37 cellular contexts compared by ENCODE assay signal in the genomic region with DNA sequence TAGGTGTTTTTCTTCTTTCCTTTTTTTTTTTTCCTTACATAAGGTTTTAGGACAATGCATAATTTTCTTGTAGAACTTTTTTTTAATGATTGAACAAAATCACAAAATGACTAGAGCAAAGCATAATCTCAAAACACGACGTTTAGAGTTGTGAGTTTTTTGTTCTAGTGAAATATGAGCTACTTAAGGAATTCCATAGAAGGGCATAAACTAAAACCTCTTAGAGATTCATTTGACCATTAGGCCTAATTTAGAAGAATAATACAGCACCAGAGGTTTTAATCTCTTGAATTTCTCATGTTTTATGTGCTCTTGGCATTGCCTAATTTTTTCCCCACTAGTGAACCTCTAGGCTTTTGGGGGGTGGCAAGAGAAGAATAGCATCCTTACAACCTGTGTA.
"Had no signal": no experiment of that assay in that cellular context is flagged by ENCODE, and none has a peak within 500 bp of the region (broad histone marks: within the 10 kb centered on the region; RNA-seq: fewer than 3 reads in every experiment).

No MANE protein-coding gene starts in this region.

- H3K4me3 ChIP-seq: adrenal gland, ascending aorta, body of pancreas, breast epithelium, cardiac muscle cell had no signal

- H3K9me3 ChIP-seq: adrenal gland, ascending aorta, breast epithelium had no signal

- H3K4me3 Mint-ChIP-seq: activated naive CD4-positive, alpha-beta T cell treated with anti-CD3 and anti-CD28 coated beads for 36 hours; activated naive CD4-positive, alpha-beta T cell treated with anti-CD3 and anti-CD28 coated beads, Interleukin-2, amount 10 ng/mL, durations not matched to agents 7 days and 5 days; activated naive CD4-positive, alpha-beta T cell treated with anti-CD3 and anti-CD28 coated beads, Interleukin-2, amount 50 U/mL, for 24 hours; activated naive CD8-positive, alpha-beta T cell; activated naive CD8-positive, alpha-beta T cell treated with anti-CD3 and anti-CD28 coated beads for 36 hours; activated naive CD8-positive, alpha-beta T cell treated with anti-CD3 and anti-CD28 coated beads, Interleukin-2, amount 10 ng/mL, durations not matched to agents 7 days and 5 days; activated naive CD8-positive, alpha-beta T cell treated with anti-CD3 and anti-CD28 coated beads, Interleukin-2, amount 50 U/mL, for 24 hours; activated T-cell treated with anti-CD3 and anti-CD28 coated beads, Interleukin-2, amount 50 U/mL, for 24 hours; activated T-cell treated with anti-CD3 and anti-CD28 coated beads, Interleukin-2, amount 50 U/mL, for 4 hours; activated T-cell treated with anti-CD3 and anti-CD28 coated beads, Interleukin-2, amount 50 U/mL, for 72 hours; activated T-helper 1 cell treated with anti-CD3 and anti-CD28 coated beads, Interleukin-12 subunit alpha, Interleukin-12 subunit beta, Interleukin-2, Interleukin-4 antibody, amounts not matched to agents 30 ng/mL and 10 ng/mL and 1 ng/mL, durations not matched to agents 14 hours and 24 hours and 36 hours; activated T-helper 17 cell treated with anti-CD3 and anti-CD28 coated beads, Interleukin-2, amount 50 U/mL, for 72 hours; central memory CD8-positive, alpha-beta T cell had no signal

- H3K27ac Mint-ChIP-seq: activated naive CD4-positive, alpha-beta T cell treated with anti-CD3 and anti-CD28 coated beads for 36 hours; activated naive CD4-positive, alpha-beta T cell treated with anti-CD3 and anti-CD28 coated beads, Interleukin-2, amount 10 ng/mL, durations not matched to agents 7 days and 5 days; activated naive CD4-positive, alpha-beta T cell treated with anti-CD3 and anti-CD28 coated beads, Interleukin-2, amount 50 U/mL, for 24 hours; activated naive CD4-positive, alpha-beta T cell treated with anti-CD3 and anti-CD28 coated beads, Interleukin-2, amount 50 U/mL, for 72 hours; activated naive CD8-positive, alpha-beta T cell; activated naive CD8-positive, alpha-beta T cell treated with anti-CD3 and anti-CD28 coated beads for 36 hours; activated naive CD8-positive, alpha-beta T cell treated with anti-CD3 and anti-CD28 coated beads, Interleukin-2, amount 10 ng/mL, durations not matched to agents 7 days and 5 days; activated naive CD8-positive, alpha-beta T cell treated with anti-CD3 and anti-CD28 coated beads, Interleukin-2, amount 50 U/mL, for 24 hours; activated T-cell treated with anti-CD3 and anti-CD28 coated beads, Interleukin-2, amount 50 U/mL, for 24 hours; activated T-cell treated with anti-CD3 and anti-CD28 coated beads, Interleukin-2, amount 50 U/mL, for 72 hours; activated T-helper 1 cell treated with anti-CD3 and anti-CD28 coated beads, Interleukin-12 subunit alpha, Interleukin-12 subunit beta, Interleukin-2, Interleukin-4 antibody, amounts not matched to agents 30 ng/mL and 10 ng/mL and 1 ng/mL, durations not matched to agents 14 hours and 24 hours and 36 hours; activated T-helper 17 cell treated with anti-CD3 and anti-CD28 coated beads, Interleukin-2, amount 50 U/mL, for 72 hours; activated T-helper 2 cell treated with anti-CD3 and anti-CD28 coated beads, Interferon-gamma antibody, Interleukin-2, Interleukin-4, amounts not matched to agents 10 μg/mL and 5 μg/mL and 100 μg/mL, durations not matched to agents 14 hours and 24 hours and 36 hours had no signal

- DNase-seq: activated effector memory CD4-positive, alpha-beta T cell treated with anti-CD3 and anti-CD28 coated beads, Interleukin-2, amount 50 U/mL, for 16 hours; activated effector memory CD4-positive, alpha-beta T cell treated with Interleukin-2 at 50 U/mL for 16 hours; activated gamma-delta T cell; activated gamma-delta T cell treated with Interleukin-2 at 50 U/mL for 16 hours; activated naive CD4-positive, alpha-beta T cell; activated naive CD4-positive, alpha-beta T cell treated with anti-CD3 and anti-CD28 coated beads for 36 hours; activated naive CD4-positive, alpha-beta T cell treated with anti-CD3 and anti-CD28 coated beads, Interleukin-2, amount 10 ng/mL, durations not matched to agents 7 days and 5 days; activated naive CD4-positive, alpha-beta T cell treated with anti-CD3 and anti-CD28 coated beads, Interleukin-2, amount 50 U/mL, for 16 hours; activated naive CD4-positive, alpha-beta T cell treated with Interleukin-2 at 50 U/mL for 16 hours; activated naive CD8-positive, alpha-beta T cell treated with anti-CD3 and anti-CD28 coated beads for 36 hours; activated naive CD8-positive, alpha-beta T cell treated with anti-CD3 and anti-CD28 coated beads, Interleukin-2, amount 10 ng/mL, durations not matched to agents 7 days and 5 days; activated naive CD8-positive, alpha-beta T cell treated with anti-CD3 and anti-CD28 coated beads, Interleukin-2, amount 50 U/mL, for 24 hours; activated T-cell treated with anti-CD3 and anti-CD28 coated beads, Interleukin-2, amount 50 U/mL, for 1 hour; activated T-cell treated with anti-CD3 and anti-CD28 coated beads, Interleukin-2, amount 50 U/mL, for 24 hours; activated T-cell treated with anti-CD3 and anti-CD28 coated beads, Interleukin-2, amount 50 U/mL, for 4 hours; activated T-cell treated with anti-CD3 and anti-CD28 coated beads, Interleukin-2, amount 50 U/mL, for 48 hours; activated T-cell treated with anti-CD3 and anti-CD28 coated beads, Interleukin-2, amount 50 U/mL, for 72 hours; amniotic stem cell; aorta; brain microvascular endothelial cell; central memory CD4-positive, alpha-beta T cell; cerebellar nuclear complex had no signal

- H3K27me3 Mint-ChIP-seq: activated T-helper 17 cell treated with anti-CD3 and anti-CD28 coated beads, Interleukin-2, amount 50 U/mL, for 72 hours; brain had no signal

- H3K36me3 ChIP-seq: adrenal gland, ascending aorta, brain microvascular endothelial cell, breast epithelium, cardiac muscle cell had no signal

- H3K4me1 ChIP-seq: adrenal gland, ascending aorta, breast epithelium had no signal

- H3K36me3 Mint-ChIP-seq: activated naive CD4-positive, alpha-beta T cell treated with anti-CD3 and anti-CD28 coated beads, Interleukin-2, amount 10 ng/mL, durations not matched to agents 7 days and 5 days; activated naive CD8-positive, alpha-beta T cell treated with anti-CD3 and anti-CD28 coated beads, Interleukin-2, amount 10 ng/mL, durations not matched to agents 7 days and 5 days had no signal

- H3K4me1 Mint-ChIP-seq: activated naive CD4-positive, alpha-beta T cell treated with anti-CD3 and anti-CD28 coated beads, Interleukin-2, amount 10 ng/mL, durations not matched to agents 7 days and 5 days; activated naive CD4-positive, alpha-beta T cell treated with anti-CD3 and anti-CD28 coated beads, Interleukin-2, amount 50 U/mL, for 24 hours; activated naive CD8-positive, alpha-beta T cell treated with anti-CD3 and anti-CD28 coated beads for 36 hours; activated naive CD8-positive, alpha-beta T cell treated with anti-CD3 and anti-CD28 coated beads, Interleukin-2, amount 10 ng/mL, durations not matched to agents 7 days and 5 days; activated naive CD8-positive, alpha-beta T cell treated with anti-CD3 and anti-CD28 coated beads, Interleukin-2, amount 50 U/mL, for 24 hours; activated T-helper 17 cell treated with anti-CD3 and anti-CD28 coated beads, Interleukin-2, amount 50 U/mL, for 72 hours; central memory CD8-positive, alpha-beta T cell had no signal

- H3K27ac ChIP-seq: adrenal gland, ascending aorta, body of pancreas, brain microvascular endothelial cell, breast epithelium, cardiac muscle cell had no signal

- H3K27me3 ChIP-seq: adrenal gland, ascending aorta, body of pancreas, brain microvascular endothelial cell, breast epithelium, cardiac muscle cell had no signal

- FAIRE-seq: astrocyte, bronchial epithelial cell had no signal
